23 cellular contexts compared by ENCODE assay signal in the genomic region with DNA sequence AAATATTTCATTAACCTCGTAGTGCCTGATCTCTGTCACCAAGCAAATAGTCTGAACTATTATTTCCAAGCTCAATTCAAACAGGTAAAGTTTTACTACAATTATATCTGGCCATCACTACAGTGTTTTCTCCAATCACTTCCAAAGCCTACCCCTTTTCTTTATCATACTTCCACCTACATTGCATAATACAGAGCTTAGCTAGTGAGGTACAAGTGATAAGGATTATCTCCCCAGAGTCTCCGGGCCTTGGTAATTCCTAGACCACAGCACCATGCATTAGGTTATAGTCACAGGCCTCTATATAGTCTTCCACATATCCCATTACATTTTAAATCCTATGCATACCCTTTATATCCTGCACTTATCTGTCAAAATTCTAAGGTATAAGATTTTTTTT.
A peak's percentile ranks its signal among the peaks of the same experiment; 100 is the strongest.
DNase-seq lines count a peak whose midpoint lies in the region; ATAC-seq, FAIRE-seq and TF ChIP-seq lines count a peak whose summit lies in the region.
"Had no signal": no experiment of that assay in that cellular context is flagged by ENCODE, and none has a peak within 500 bp of the region (broad histone marks: within the 10 kb centered on the region; RNA-seq: fewer than 3 reads in every experiment).

No MANE protein-coding gene starts in this region.

- H4K91ac ChIP-seq in H1 (replicated peaks; ENCODE audit: insufficient read length, low read length), result no peak overlapping the region
- no peak overlapping the region for H4K91ac ChIP-seq in mesenchymal stem cell (ENCODE audit: low read length)

- H3K79me2 ChIP-seq in H1 (ENCODE audit: control insufficient read depth in 1 of 2, insufficient read depth in 2 of 2, low read length in 2 of 2) (peaks cover 0 to 47% of the 10 kb centered on the region in 2 experiments; a peak in 3 of 4 replicates), keratinocyte (ENCODE audit: control insufficient read depth, insufficient read depth, low read length) (peaks cover 40% of the 10 kb centered on the region)

- TF ChIP-seq EP300 in H1 (IDR thresholded peaks at IDR 0.05; ENCODE audit: borderline replicate concordance in 1 of 2, low read depth in 2 of 2, low read length in 2 of 2), result no peak

- peaks cover 0 to 2% of the 10 kb centered on the region in 2 experiments for H4K20me1 ChIP-seq in H1 (replicated peaks in 1 of 2; ENCODE audit: control insufficient read depth in 1 of 2, insufficient read depth in 2 of 2, low read length in 2 of 2)
- no peaks in the 10 kb centered on the region for H4K20me1 ChIP-seq in keratinocyte (ENCODE audit: control insufficient read depth, extremely low read depth, insufficient read depth, low read length)

- no peak overlapping the region for H2AK5ac ChIP-seq in H1 (ENCODE audit: low read depth, low read length)
- no peak overlapping the region for H2AK5ac ChIP-seq in mesenchymal stem cell (ENCODE audit: low read length, severe bottlenecking)

- no peak overlapping the region for H3K56ac ChIP-seq in H1 (replicated peaks; ENCODE audit: insufficient read length, low read depth, low read length)

- H3K9me3 ChIP-seq in H1 (ENCODE audit: insufficient read depth in 2 of 2, low read depth in 1 of 2, low read length in 1 of 2), result no peaks in the 10 kb centered on the region
- no peaks in the 10 kb centered on the region for H3K9me3 ChIP-seq in keratinocyte (ENCODE audit: control insufficient read depth, low read depth, low read length)
- no peaks in the 10 kb centered on the region for H3K9me3 ChIP-seq in mesenchymal stem cell (ENCODE audit: control insufficient read depth, low read length)
- H3K9me3 ChIP-seq: left lung had no signal

- H4K8ac ChIP-seq in H1 (ENCODE audit: extremely low read depth, insufficient read depth, low read length) (no peak overlapping the region), mesenchymal stem cell (ENCODE audit: low read length) (no peak overlapping the region)

- no peak overlapping the region for H3K4ac ChIP-seq in H1 (replicated peaks; ENCODE audit: insufficient read length, low read depth, low read length)
- H3K4ac ChIP-seq in mesenchymal stem cell (ENCODE audit: low read depth in 1 of 2, low read length in 2 of 2), result no peak overlapping the region

- TF ChIP-seq POLR2A in H1 (IDR thresholded peaks at IDR 0.05; ENCODE audit: control extremely low read depth in 1 of 2, low read depth in 2 of 2, low read length in 2 of 2), result no peak; a peak in 1 of 3 replicates

- H4K5ac ChIP-seq in H1 (ENCODE audit: insufficient read length, low read depth, low read length), result no peak overlapping the region

- H2BK15ac ChIP-seq in H1 (ENCODE audit: low read length) (no peak overlapping the region), mesenchymal stem cell (ENCODE audit: low read depth, poor library complexity, severe bottlenecking) (no peak overlapping the region)

- FAIRE-seq in H1 (lab: Jason Lieb, UNC) (no peak), keratinocyte (lab: Jason Lieb, UNC) (peak; percentile 73)
- FAIRE-seq: GM12878, H54 had no signal

- H3K27ac ChIP-seq in H1 (ENCODE audit: low read depth, low read length) (no peak overlapping the region), keratinocyte (ENCODE audit: control insufficient read depth, insufficient read depth, low read length) (peak overlapping the region; percentile 89), mesenchymal stem cell (ENCODE audit: low read length, poor library complexity, severe bottlenecking) (no peak overlapping the region)
- H3K27ac ChIP-seq: left lung had no signal

- no peak for TF ChIP-seq CTCF in H1 (IDR thresholded peaks at IDR 0.05; ENCODE audit: control extremely low read depth in 1 of 3, insufficient read depth in 1 of 3, low read depth in 1 of 3, low read length in 3 of 3)
- no peak for TF ChIP-seq CTCF in keratinocyte (optimal IDR thresholded peaks at IDR 0.05 in 1 of 3, IDR thresholded peaks at IDR 0.05 in 1 of 3, conservative IDR thresholded peaks at IDR 0.05 in 1 of 3; ENCODE audit: extremely low read depth in 1 of 3, insufficient read depth in 2 of 3, low read length in 3 of 3)

- no peaks in the 10 kb centered on the region; the same call in 1 of the 2 replicates for H3K79me1 ChIP-seq in H1 (ENCODE audit: low read depth, low read length)
- no peaks in the 10 kb centered on the region for H3K79me1 ChIP-seq in mesenchymal stem cell (replicated peaks; ENCODE audit: low read length, poor library complexity, severe bottlenecking)

- no peak overlapping the region for H2AFZ ChIP-seq in H1 (ENCODE audit: low read length)
- no peak overlapping the region for H2AFZ ChIP-seq in keratinocyte (ENCODE audit: control insufficient read depth, low read length)
- no peak overlapping the region for H2AFZ ChIP-seq in mesenchymal stem cell (ENCODE audit: low read depth, low read length)

- no peak overlapping the region for H2BK12ac ChIP-seq in H1 (ENCODE audit: low read depth, low read length)
- no peak overlapping the region for H2BK12ac ChIP-seq in mesenchymal stem cell (ENCODE audit: low read length in 2 of 2)

- POLR2A ChIA-PET in H1 (lab: Charles Lee; ENCODE audit: partially characterized antibody), result no interaction called here

- no peak overlapping the region for H2BK20ac ChIP-seq in H1 (ENCODE audit: low read length)

- TF ChIP-seq RAD21 in H1 (IDR thresholded peaks at IDR 0.05 in 1 of 2, conservative IDR thresholded peaks at IDR 0.05 in 1 of 2; ENCODE audit: low read depth in 2 of 2, low read length in 2 of 2), result no peak

- ATAC-seq in HG03097 (IDR thresholded peaks at IDR 0.05; ENCODE audit: low FRiP score, unreplicated experiment), result no peak
- ATAC-seq: activated CD8-positive, alpha-beta T cell treated with anti-CD3 and anti-CD28 coated beads for 36 hours; activated naive CD4-positive, alpha-beta T cell treated with anti-CD3 and anti-CD28 coated beads, Interleukin-2, amount 50 U/mL, for 72 hours; GM12878; left lung had no signal

- H2BK5ac ChIP-seq in H1 (ENCODE audit: low read depth, low read length), result no peak overlapping the region
- H2BK5ac ChIP-seq in mesenchymal stem cell (ENCODE audit: low read depth, low read length, poor library complexity, severe bottlenecking), result no peak overlapping the region

- no peak overlapping the region for H3K23ac ChIP-seq in H1 (ENCODE audit: insufficient read length)
- H3K23ac ChIP-seq in mesenchymal stem cell (ENCODE audit: low read length in 2 of 2), result no peak overlapping the region

- H3K9ac ChIP-seq in H1 (replicated peaks in 1 of 4; ENCODE audit: extremely low read depth in 1 of 4, low read depth in 3 of 4, low read length in 3 of 4), result no peak overlapping the region
- H3K9ac ChIP-seq in keratinocyte (ENCODE audit: control insufficient read depth, extremely low read depth, insufficient read depth, low read length), result peak overlapping the region; percentile 77
- no peak overlapping the region for H3K9ac ChIP-seq in mesenchymal stem cell (ENCODE audit: low read length)

- no peaks in the 10 kb centered on the region for H3K23me2 ChIP-seq in H1 (ENCODE audit: low read depth, low read length)

- H2BK120ac ChIP-seq in H1 (replicated peaks; ENCODE audit: low read depth, low read length) (no peak overlapping the region), mesenchymal stem cell (ENCODE audit: low read depth, low read length) (no peak overlapping the region)

- dilution Hi-C loops in keratinocyte (cut with MboI; ENCODE audit: extremely low pct_ligation_motif_present, low sequenced_read_pairs), result no loop called here

- CTCF ChIA-PET in H1 (lab: Charles Lee; ENCODE audit: partially characterized antibody), result interaction anchor here (0.7 kb wide), 1 partner anchor 1109 kb away, joined by 3 read pairs; no protein-coding TSS in a partner anchor

- H3K14ac ChIP-seq in H1 (ENCODE audit: insufficient read length) (no peak overlapping the region), mesenchymal stem cell (ENCODE audit: low read length in 2 of 2) (no peak overlapping the region)

- H3K36me3 ChIP-seq in H7 (replicated peaks; ENCODE audit: control insufficient read depth, insufficient read depth, low read length) (peaks cover 4% of the 10 kb centered on the region; the same call in 1 of the 2 replicates), H1 (ENCODE audit: control insufficient read depth in 2 of 4, insufficient read depth in 4 of 4, low read length in 3 of 4) (peaks cover 0 to 31% (median 17%) of the 10 kb centered on the region in 4 experiments; a peak in 4 of 8 replicates), keratinocyte (ENCODE audit: control insufficient read depth in 2 of 2, extremely low read depth in 1 of 2, insufficient read depth in 2 of 2, low read length in 2 of 2) (peaks cover 4 to 13% of the 10 kb centered on the region in 2 experiments), mesenchymal stem cell (ENCODE audit: control insufficient read depth in 1 of 2, insufficient read depth in 2 of 2, low read depth in 1 of 2, low read length in 2 of 2) (no peaks in the 10 kb centered on the region)
- H3K36me3 ChIP-seq: left lung had no signal

- peaks cover 0 to 3% (median 0%) of the 10 kb centered on the region in 4 experiments; a peak in 2 of 7 replicates for H3K4me1 ChIP-seq in H1 (replicated peaks in 1 of 4; ENCODE audit: control insufficient read depth in 3 of 4, insufficient read depth in 4 of 4, low read length in 3 of 4)
- peaks cover 10% of the 10 kb centered on the region for H3K4me1 ChIP-seq in keratinocyte (ENCODE audit: control insufficient read depth, extremely low read depth, insufficient read depth, low read length)
- H3K4me1 ChIP-seq in mesenchymal stem cell (ENCODE audit: control insufficient read depth, insufficient read depth, low read depth, low read length), result no peaks in the 10 kb centered on the region
- H3K4me1 ChIP-seq: left lung had no signal

- peak overlapping the region; percentile 63 to 67 for H3K4me2 ChIP-seq in H1 (ENCODE audit: insufficient read depth in 1 of 2, low read depth in 2 of 2, low read length in 2 of 2)
- H3K4me2 ChIP-seq in keratinocyte (ENCODE audit: control insufficient read depth, extremely low read depth, insufficient read depth, low read depth, low read length), result peak overlapping the region; percentile 89
- H3K4me2 ChIP-seq in mesenchymal stem cell (ENCODE audit: low read length, poor library complexity, severe bottlenecking), result no peak overlapping the region

- H3K9me1 ChIP-seq in keratinocyte (ENCODE audit: control insufficient read depth, extremely low read depth, insufficient read depth, low read length), result no peaks in the 10 kb centered on the region

- no peaks in the 10 kb centered on the region for H3K27me3 ChIP-seq in H7 (ENCODE audit: control insufficient read depth, insufficient read depth, low read length)
- peaks cover 0 to 1% (median 0%) of the 10 kb centered on the region in 4 experiments; a peak in 1 of 7 replicates for H3K27me3 ChIP-seq in H1 (replicated peaks in 1 of 4; ENCODE audit: control insufficient read depth in 3 of 4, extremely low read depth in 1 of 4, insufficient read depth in 3 of 4, low read length in 3 of 4)
- H3K27me3 ChIP-seq in keratinocyte (ENCODE audit: control insufficient read depth, extremely low read depth, insufficient read depth, low read length), result no peaks in the 10 kb centered on the region
- H3K27me3 ChIP-seq in mesenchymal stem cell (ENCODE audit: control insufficient read depth in 1 of 2, insufficient read depth in 1 of 2, low read length in 2 of 2), result peaks cover 0 to 3% of the 10 kb centered on the region in 2 experiments
- H3K27me3 ChIP-seq: left lung had no signal

- no peak overlapping the region for H3K18ac ChIP-seq in H1 (ENCODE audit: extremely low read depth, low read length)
- H3K18ac ChIP-seq in mesenchymal stem cell (ENCODE audit: low read depth in 1 of 2, low read length in 2 of 2), result no peak overlapping the region

- peak overlapping the region; percentile 34; the same call in 1 of the 2 replicates for H3K4me3 ChIP-seq in H7 (ENCODE audit: insufficient read depth, low read depth, low read length)
- peak overlapping the region; percentile 44 to 84 (median 68) for H3K4me3 ChIP-seq in H1 (ENCODE audit: extremely low read depth in 1 of 4, insufficient read depth in 2 of 4, low read depth in 3 of 4, low read length in 4 of 4)
- peak overlapping the region; percentile 54 to 95 (median 72) for H3K4me3 ChIP-seq in keratinocyte (ENCODE audit: control insufficient read depth in 2 of 3, extremely low read depth in 1 of 3, insufficient read depth in 2 of 3, low read depth in 1 of 3, low read length in 3 of 3)
- H3K4me3 ChIP-seq in mesenchymal stem cell (ENCODE audit: insufficient read depth in 1 of 2, low read depth in 1 of 2, low read length in 2 of 2), result no peak overlapping the region
- H3K4me3 ChIP-seq: GM12878, left lung had no signal

- DNase-seq in H7 (peak; percentile 2), NCI-H748 treated with DMSO at 0.1 percent for 48 hours (lab: John Stamatoyannopoulos, UW) (peak; percentile 0), H1 (ENCODE audit: low read depth in 1 of 2, low spot score in 2 of 2) (no peak), keratinocyte (ENCODE audit: low read depth, low spot score) (no peak), NCI-H2196 treated with DMSO at 0.1 percent for 48 hours (lab: John Stamatoyannopoulos, UW; ENCODE audit: unreplicated experiment) (no peak), mesenchymal stem cell (no peak), medulla oblongata (ENCODE audit: extremely low spot score) (no peak)
- DNase-seq: activated CD8-positive, alpha-beta T cell treated with anti-CD3 and anti-CD28 coated beads for 36 hours; activated T-cell treated with anti-CD3 and anti-CD28 coated beads, Interleukin-2, amount 50 U/mL, for 48 hours; CD4-positive, alpha-beta T cell; DMS153; hypothalamus; left lung; NCI-H1694; NCI-H446 treated with DMSO at 0.1 percent for 48 hours; nucleus accumbens; retina; SHP77 treated with DMSO at 0.1 percent for 48 hours; T-helper 1 cell had no signal

- 58% methylated on average over 2 of the region's 2 CpGs; no CpG with 5 or more reads in 1 of the 2 experiments for WGBS in H1 (ENCODE audit: extremely low coverage in 1 of 2, insufficient coverage in 1 of 2, insufficient read length in 1 of 2, insufficient replicate concordance in 2 of 2, low coverage in 1 of 2, low lambda C conversion rate in 2 of 2, missing lambda C conversion rate in 1 of 2), 2 experiments
- 61% methylated on average over 2 of the region's 2 CpGs for WGBS in mesenchymal stem cell

Comparison
In these comparisons a context has a peak if more than half of its experiments do, and no peak if none do; other contexts are left out.
1. DNase-seq: peak in H7 (single experiment) and NCI-H748 treated with DMSO at 0.1 percent for 48 hours (single experiment); none in H1 (0 of 2), keratinocyte (single experiment), NCI-H2196 treated with DMSO at 0.1 percent for 48 hours (single experiment), mesenchymal stem cell (single experiment) and medulla oblongata (single experiment).
2. H3K4me3 ChIP-seq: peak in H7 (single experiment), H1 (4 of 4) and keratinocyte (3 of 3); none in mesenchymal stem cell (0 of 2).